In genomic region chr5:163447191-163447590, GRCh38 we compare ENCODE assay signal across 16 cellular contexts. TPM values are rescaled to one million over a fixed set of nuclear protein-coding genes. Genes with fewer than 3 reads are reported as not detected.
DNase-seq lines count a peak whose midpoint lies in the region; ATAC-seq and TF ChIP-seq lines count a peak whose summit lies in the region.
"Had no signal": no experiment of that assay in that cellular context is flagged by ENCODE, and none has a peak within 500 bp of the region (broad histone marks: within the 10 kb centered on the region; RNA-seq: fewer than 3 reads in every experiment).

No MANE protein-coding gene starts in this region.

- peak overlapping the region; percentile 75 for H3K27ac Mint-ChIP-seq in activated naive CD8-positive, alpha-beta T cell treated with anti-CD3 and anti-CD28 coated beads for 36 hours
- no peak overlapping the region for H3K27ac Mint-ChIP-seq in activated naive CD8-positive, alpha-beta T cell treated with anti-CD3 and anti-CD28 coated beads, Interleukin-2, amount 50 U/mL, for 24 hours
- H3K27ac Mint-ChIP-seq in dendritic cell treated with granulocyte-macrophage colony-stimulating factor and Interleukin-4, amounts not matched to agents 40 ng/mL and 50 ng/mL, for 4 days = peak overlapping the region; percentile 35
- peak overlapping the region; percentile 18 for H3K27ac Mint-ChIP-seq in stimulated activated memory B cell treated with anti-CD40 and anti-IgM and Interleukin-4, amounts not matched to agents 10 μg/mL and 1 μg/mL and 100 μg/mL, for 72 hours
- H3K27ac Mint-ChIP-seq: HFFc6 had no signal

- H3K4me1 Mint-ChIP-seq in activated naive CD8-positive, alpha-beta T cell treated with anti-CD3 and anti-CD28 coated beads for 36 hours = peaks cover 9% of the 10 kb centered on the region
- H3K4me1 Mint-ChIP-seq in activated naive CD8-positive, alpha-beta T cell treated with anti-CD3 and anti-CD28 coated beads, Interleukin-2, amount 50 U/mL, for 24 hours = peaks cover 2% of the 10 kb centered on the region
- H3K4me1 Mint-ChIP-seq in dendritic cell treated with granulocyte-macrophage colony-stimulating factor and Interleukin-4, amounts not matched to agents 40 ng/mL and 50 ng/mL, for 4 days (ENCODE audit: low read depth) = no peaks in the 10 kb centered on the region
- H3K4me1 Mint-ChIP-seq in stimulated activated memory B cell treated with anti-CD40 and anti-IgM and Interleukin-4, amounts not matched to agents 10 μg/mL and 1 μg/mL and 100 μg/mL, for 72 hours = no peaks in the 10 kb centered on the region

- CTCF ChIA-PET in HEK293T (lab: Yijun Ruan, JAX) = no interaction called here

- no peak overlapping the region for H3K4me3 Mint-ChIP-seq in activated naive CD8-positive, alpha-beta T cell treated with anti-CD3 and anti-CD28 coated beads for 36 hours
- H3K4me3 Mint-ChIP-seq in activated naive CD8-positive, alpha-beta T cell treated with anti-CD3 and anti-CD28 coated beads, Interleukin-2, amount 50 U/mL, for 24 hours = no peak overlapping the region
- H3K4me3 Mint-ChIP-seq in dendritic cell treated with granulocyte-macrophage colony-stimulating factor and Interleukin-4, amounts not matched to agents 40 ng/mL and 50 ng/mL, for 4 days = no peak overlapping the region
- H3K4me3 Mint-ChIP-seq in stimulated activated memory B cell treated with anti-CD40 and anti-IgM and Interleukin-4, amounts not matched to agents 10 μg/mL and 1 μg/mL and 100 μg/mL, for 72 hours = no peak overlapping the region
- H3K4me3 Mint-ChIP-seq: CD8-positive, alpha-beta T cell; HFFc6 had no signal

- H3K27me3 Mint-ChIP-seq in activated naive CD8-positive, alpha-beta T cell treated with anti-CD3 and anti-CD28 coated beads for 36 hours = no peaks in the 10 kb centered on the region
- no peaks in the 10 kb centered on the region for H3K27me3 Mint-ChIP-seq in activated naive CD8-positive, alpha-beta T cell treated with anti-CD3 and anti-CD28 coated beads, Interleukin-2, amount 50 U/mL, for 24 hours
- H3K27me3 Mint-ChIP-seq in dendritic cell treated with granulocyte-macrophage colony-stimulating factor and Interleukin-4, amounts not matched to agents 40 ng/mL and 50 ng/mL, for 4 days = no peaks in the 10 kb centered on the region
- no peaks in the 10 kb centered on the region for H3K27me3 Mint-ChIP-seq in stimulated activated memory B cell treated with anti-CD40 and anti-IgM and Interleukin-4, amounts not matched to agents 10 μg/mL and 1 μg/mL and 100 μg/mL, for 72 hours

- H3K9me3 Mint-ChIP-seq in activated naive CD8-positive, alpha-beta T cell treated with anti-CD3 and anti-CD28 coated beads for 36 hours = no peaks in the 10 kb centered on the region
- H3K9me3 Mint-ChIP-seq in activated naive CD8-positive, alpha-beta T cell treated with anti-CD3 and anti-CD28 coated beads, Interleukin-2, amount 50 U/mL, for 24 hours = no peaks in the 10 kb centered on the region
- H3K9me3 Mint-ChIP-seq in dendritic cell treated with granulocyte-macrophage colony-stimulating factor and Interleukin-4, amounts not matched to agents 40 ng/mL and 50 ng/mL, for 4 days = no peaks in the 10 kb centered on the region
- no peaks in the 10 kb centered on the region for H3K9me3 Mint-ChIP-seq in stimulated activated memory B cell treated with anti-CD40 and anti-IgM and Interleukin-4, amounts not matched to agents 10 μg/mL and 1 μg/mL and 100 μg/mL, for 72 hours
- H3K9me3 Mint-ChIP-seq: CD8-positive, alpha-beta T cell; HFFc6 had no signal

- DNase-seq in activated naive CD8-positive, alpha-beta T cell treated with anti-CD3 and anti-CD28 coated beads for 36 hours = no peak
- DNase-seq in activated naive CD8-positive, alpha-beta T cell treated with anti-CD3 and anti-CD28 coated beads, Interleukin-2, amount 50 U/mL, for 24 hours = no peak
- no peak for DNase-seq in HEK293T (ENCODE audit: extremely low spot score)
- DNase-seq in effector CD4-positive, alpha-beta T cell = no peak
- no peak for DNase-seq in stimulated activated naive CD4-positive, alpha-beta T cell treated with Interleukin-2 at 50 U/mL for 16 hours (lab: John Stamatoyannopoulos, UW)
- DNase-seq: CD8-positive, alpha-beta T cell; HFFc6; NCI-H1436; NCI-H1930; NCI-H226; NCI-H524; NCI-H82; OCI-M1; Right ventricle myocardium superior had no signal

- POLR2A ChIA-PET in HEK293T (lab: Yijun Ruan, JAX) = interaction anchor here (4.7 kb wide), 1 partner anchor 13 kb away, joined by 24 read pairs; the partner anchor contains the start of genes HMMR and NUDCD2

- intact Hi-C loops in dendritic cell treated with granulocyte-macrophage colony-stimulating factor and Interleukin-4, amounts not matched to agents 40 ng/mL and 50 ng/mL, for 4 days (cut with micrococcal nuclease) = no loop called here

- ATAC-seq in activated naive CD8-positive, alpha-beta T cell treated with anti-CD3 and anti-CD28 coated beads, Interleukin-2, amount 50 U/mL, for 24 hours = no peak
- ATAC-seq in stimulated activated memory B cell treated with anti-CD40 and anti-IgM and Interleukin-4, amounts not matched to agents 10 μg/mL and 1 μg/mL and 100 μg/mL, for 72 hours = no peak
- ATAC-seq: CD8-positive, alpha-beta T cell had no signal

- peaks cover 42% of the 10 kb centered on the region for H3K36me3 Mint-ChIP-seq in activated naive CD8-positive, alpha-beta T cell treated with anti-CD3 and anti-CD28 coated beads for 36 hours
- peaks cover 71% of the 10 kb centered on the region for H3K36me3 Mint-ChIP-seq in activated naive CD8-positive, alpha-beta T cell treated with anti-CD3 and anti-CD28 coated beads, Interleukin-2, amount 50 U/mL, for 24 hours (ENCODE audit: low read depth)
- H3K36me3 Mint-ChIP-seq in dendritic cell treated with granulocyte-macrophage colony-stimulating factor and Interleukin-4, amounts not matched to agents 40 ng/mL and 50 ng/mL, for 4 days (ENCODE audit: low read depth) = peaks cover 87% of the 10 kb centered on the region
- peaks cover 47% of the 10 kb centered on the region for H3K36me3 Mint-ChIP-seq in stimulated activated memory B cell treated with anti-CD40 and anti-IgM and Interleukin-4, amounts not matched to agents 10 μg/mL and 1 μg/mL and 100 μg/mL, for 72 hours

TF ChIP-seq in HEK293T, 16 proteins besides CTCF, POLR2A, EP300 and RAD21:
- peak; percentile 41; the same call in 1 of the 2 replicates for TF ChIP-seq PKNOX1 (IDR thresholded peaks at IDR 0.05)
- TF ChIP-seq CTBP1 (IDR thresholded peaks at IDR 0.05; ENCODE audit: borderline replicate concordance) = no peak
TF ChIP-seq in HEK293T: peak in this region for 1.

RNA-seq across cellular contexts. Expression of gene CCNG1, which starts 9.8 kb away (rescaled TPM):
- total RNA-seq in activated naive CD8-positive, alpha-beta T cell treated with anti-CD3 and anti-CD28 coated beads for 36 hours = 10 to 100 TPM; 77.3 to 88.9 TPM

RNA-seq across cellular contexts. Expression of gene NUDCD2, which starts 12.7 kb away (rescaled TPM):
- 10 to 100 TPM; 44.7 to 49.3 TPM for total RNA-seq in activated naive CD8-positive, alpha-beta T cell treated with anti-CD3 and anti-CD28 coated beads for 36 hours

RNA-seq across cellular contexts. Expression of gene HMMR, which starts 13.2 kb away (rescaled TPM):
- 10 to 100 TPM; 85.0 to 88.6 TPM for total RNA-seq in activated naive CD8-positive, alpha-beta T cell treated with anti-CD3 and anti-CD28 coated beads for 36 hours

RNA-seq across cellular contexts. Expression of gene MAT2B, which starts 58.2 kb away (rescaled TPM):
- 10 to 100 TPM; 65.6 to 67.7 TPM for total RNA-seq in activated naive CD8-positive, alpha-beta T cell treated with anti-CD3 and anti-CD28 coated beads for 36 hours
